ENCODE assay signal across 20 cellular contexts in the genomic region with DNA sequence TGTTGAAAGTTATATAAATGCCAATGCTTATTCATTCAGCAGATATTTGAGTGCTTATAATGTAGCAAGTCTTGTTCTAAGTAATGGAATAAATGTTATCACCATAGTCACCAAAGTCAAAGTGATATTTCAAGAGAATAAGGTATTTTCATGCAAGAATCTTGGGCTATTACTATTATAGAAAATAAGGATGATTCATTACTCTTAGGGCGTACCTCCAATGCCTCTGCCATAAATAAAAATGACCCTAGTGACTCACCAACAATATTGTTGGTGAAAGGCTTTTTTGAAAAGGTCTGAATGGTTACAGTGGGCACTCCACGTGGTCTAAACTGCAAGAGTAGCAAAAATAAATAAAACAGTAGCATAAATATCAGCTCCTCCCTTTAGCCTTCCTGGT.
A peak's percentile ranks its signal among the peaks of the same experiment; 100 is the strongest.
DNase-seq lines count a peak whose midpoint lies in the region; ATAC-seq and TF ChIP-seq lines count a peak whose summit lies in the region.
"Had no signal": no experiment of that assay in that cellular context is flagged by ENCODE, and none has a peak within 500 bp of the region (broad histone marks: within the 10 kb centered on the region; RNA-seq: fewer than 3 reads in every experiment).

No MANE protein-coding gene starts in this region.

- H3K9me3 Mint-ChIP-seq in chondrocyte (ENCODE audit: low read depth) = no peaks in the 10 kb centered on the region
- H3K9me3 Mint-ChIP-seq: natural killer cell treated with Interleukin-12 subunit alpha and Interleukin-12 subunit beta and Interleukin-15 and Interleukin-18, amount 100 ng/mL, for 72 hours had no signal

- H3K27ac Mint-ChIP-seq in chondrocyte (ENCODE audit: unreplicated experiment) = peak overlapping the region; percentile 18

- no peak for TF ChIP-seq CTCF in chondrocyte (IDR thresholded peaks at IDR 0.05)

- ATAC-seq in GM18868 (IDR thresholded peaks at IDR 0.05; ENCODE audit: unreplicated experiment) (no peak), GM21528 (IDR thresholded peaks at IDR 0.05; ENCODE audit: low FRiP score, unreplicated experiment) (no peak)
- ATAC-seq: esophagus mucosa; natural killer cell treated with Interleukin-12 subunit alpha and Interleukin-12 subunit beta and Interleukin-15 and Interleukin-18, amount 100 ng/mL, for 72 hours; psoas muscle had no signal

- peaks cover 21% of the 10 kb centered on the region for H3K36me3 Mint-ChIP-seq in chondrocyte (ENCODE audit: low read depth)

- DNase-seq in EH (ENCODE audit: low read depth) (peak; percentile 70), LHCN-M2 (ENCODE audit: low read depth) (peak; percentile 75), chondrocyte (ENCODE audit: low spot score) (no peak), iris pigment epithelial cell (ENCODE audit: low read depth) (peak; percentile 59)
- DNase-seq in central memory CD4-positive, alpha-beta T cell = no peak
- DNase-seq: activated CD4-positive, alpha-beta T cell treated with anti-CD3 and anti-CD28 coated beads for 4 hours; activated CD8-positive, alpha-beta memory T cell treated with anti-CD3 and anti-CD28 coated beads, Interleukin-2, amount 50 U/mL, for 4 hours; activated gamma-delta T cell; DMS79 treated with DMSO at 0.1 percent for 48 hours; hippocampal formation; kidney; NCI-H2081; NCI-H69; psoas muscle; spleen; thyroid gland had no signal

- no peak overlapping the region for H3K4me3 Mint-ChIP-seq in chondrocyte (ENCODE audit: unreplicated experiment)
- H3K4me3 Mint-ChIP-seq: natural killer cell treated with Interleukin-12 subunit alpha and Interleukin-12 subunit beta and Interleukin-15 and Interleukin-18, amount 100 ng/mL, for 72 hours had no signal

- H3K27me3 Mint-ChIP-seq in chondrocyte (ENCODE audit: low read depth) = no peaks in the 10 kb centered on the region
- H3K27me3 Mint-ChIP-seq: natural killer cell treated with Interleukin-12 subunit alpha and Interleukin-12 subunit beta and Interleukin-15 and Interleukin-18, amount 100 ng/mL, for 72 hours had no signal

- H3K4me1 Mint-ChIP-seq in chondrocyte (ENCODE audit: low read depth) = peaks cover 20% of the 10 kb centered on the region

Comparison
In these comparisons a context has a peak if more than half of its experiments do, and no peak if none do; other contexts are left out.
1. DNase-seq: peak in EH (single experiment), LHCN-M2 (single experiment) and iris pigment epithelial cell (single experiment); none in chondrocyte (single experiment) and central memory CD4-positive, alpha-beta T cell (single experiment).